Comparison of ENCODE assay signal across 1 cellular context in the genomic region with DNA sequence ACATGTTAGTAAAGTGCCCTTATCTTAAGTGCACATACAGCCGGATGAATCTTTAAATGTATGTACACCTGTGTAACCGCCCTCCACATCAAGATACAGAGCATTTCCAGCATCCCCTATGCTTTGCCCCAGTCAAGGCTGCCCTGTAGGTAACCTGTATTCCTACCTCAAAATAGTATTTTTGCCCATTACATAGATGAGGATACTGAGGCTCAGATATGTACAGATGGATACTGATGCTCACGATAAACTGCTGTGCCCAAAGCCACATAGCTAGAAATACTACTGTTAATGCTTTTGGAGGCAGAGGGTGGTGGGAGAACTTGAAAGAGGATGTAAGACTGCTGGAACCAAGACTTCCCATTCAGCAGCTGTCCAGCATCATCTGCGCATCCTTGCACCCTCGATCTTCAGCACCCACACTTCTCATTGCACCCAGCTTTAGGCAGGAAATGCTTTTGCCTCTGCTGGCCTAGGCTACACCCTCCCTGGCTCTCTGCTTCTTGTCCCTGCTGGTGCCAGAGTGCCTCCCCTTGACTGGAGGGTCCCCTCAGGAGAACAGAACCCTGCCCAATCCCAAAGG.
TF ChIP-seq lines count a peak whose summit lies in the region.

No MANE protein-coding gene starts in this region.

TF ChIP-seq in HEK293, 187 proteins besides CTCF, POLR2A, EP300 and RAD21 (continued from another document):
- TF ChIP-seq, protein P1, sequence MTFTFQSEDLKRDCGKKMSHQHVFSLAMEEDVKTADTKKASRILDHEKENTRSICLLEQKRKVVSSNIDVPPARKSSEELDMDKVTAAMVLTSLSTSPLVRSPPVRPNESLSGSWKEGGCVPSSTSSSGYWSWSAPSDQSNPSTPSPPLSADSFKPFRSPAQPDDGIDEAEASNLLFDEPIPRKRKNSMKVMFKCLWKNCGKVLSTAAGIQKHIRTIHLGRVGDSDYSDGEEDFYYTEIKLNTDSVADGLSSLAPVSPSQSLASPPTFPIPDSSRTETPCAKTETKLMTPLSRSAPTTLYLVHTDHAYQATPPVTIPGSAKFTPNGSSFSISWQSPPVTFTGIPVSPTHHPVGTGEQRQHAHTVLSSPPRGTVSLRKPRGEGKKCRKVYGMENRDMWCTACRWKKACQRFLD (tag by site-specific recombination; IDR thresholded peaks at IDR 0.05): no peak
- no peak for TF ChIP-seq SP7 (tag by site-specific recombination; IDR thresholded peaks at IDR 0.05)
- no peak for TF ChIP-seq ZFP3 (tag by site-specific recombination; IDR thresholded peaks at IDR 0.05; ENCODE audit: low read depth)
TF ChIP-seq in HEK293: peak in this region for 1.
